Comparison of ENCODE assay signal across 17 cellular contexts in the genomic region with DNA sequence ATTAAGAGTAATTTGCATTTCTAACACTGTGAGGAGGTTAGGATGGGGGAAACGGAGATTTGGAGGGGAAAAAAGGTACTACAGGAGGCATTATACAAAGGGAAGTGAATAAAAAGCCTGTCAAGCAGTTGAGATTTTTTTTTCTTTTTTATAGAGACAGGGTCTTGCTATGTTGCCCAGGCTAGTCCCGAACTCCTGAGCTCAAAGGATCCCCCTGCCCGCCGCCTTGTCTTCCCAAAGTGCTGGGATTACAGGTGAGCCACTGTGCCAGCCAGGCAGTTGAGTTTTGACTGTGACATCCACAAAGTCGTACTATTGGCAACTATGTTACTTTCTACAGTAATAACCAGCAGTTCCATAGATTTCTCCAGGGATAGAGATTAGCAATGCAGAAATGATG.
"Had no signal": no experiment of that assay in that cellular context is flagged by ENCODE, and none has a peak within 500 bp of the region (broad histone marks: within the 10 kb centered on the region; RNA-seq: fewer than 3 reads in every experiment).

No MANE protein-coding gene starts in this region.

- H3K4me3 Mint-ChIP-seq: activated CD4-positive, alpha-beta memory T cell treated with anti-CD3 and anti-CD28 coated beads for 36 hours; activated CD4-positive, alpha-beta T cell treated with anti-CD3 and anti-CD28 coated beads for 36 hours; activated naive CD4-positive, alpha-beta T cell treated with anti-CD3 and anti-CD28 coated beads for 36 hours; activated naive CD8-positive, alpha-beta T cell treated with anti-CD3 and anti-CD28 coated beads, Interleukin-2, amount 50 U/mL, for 24 hours; dendritic cell treated with granulocyte-macrophage colony-stimulating factor and Interleukin-4, amounts not matched to agents 40 ng/mL and 50 ng/mL, for 4 days; memory B cell had no signal

- H3K4me3 ChIP-seq: cardiac muscle cell, heart right ventricle, prostate gland had no signal

- H3K9me3 Mint-ChIP-seq: activated CD4-positive, alpha-beta memory T cell treated with anti-CD3 and anti-CD28 coated beads for 36 hours; activated naive CD4-positive, alpha-beta T cell treated with anti-CD3 and anti-CD28 coated beads for 36 hours; activated naive CD8-positive, alpha-beta T cell treated with anti-CD3 and anti-CD28 coated beads, Interleukin-2, amount 50 U/mL, for 24 hours; dendritic cell treated with granulocyte-macrophage colony-stimulating factor and Interleukin-4, amounts not matched to agents 40 ng/mL and 50 ng/mL, for 4 days; memory B cell had no signal

- H3K27ac ChIP-seq: cardiac muscle cell, heart right ventricle, prostate gland had no signal

- H3K4me1 ChIP-seq: prostate gland had no signal

- H3K27me3 ChIP-seq: cardiac muscle cell, heart right ventricle had no signal

- H3K27ac Mint-ChIP-seq: activated CD4-positive, alpha-beta memory T cell treated with anti-CD3 and anti-CD28 coated beads for 36 hours; activated CD4-positive, alpha-beta T cell treated with anti-CD3 and anti-CD28 coated beads for 36 hours; activated naive CD4-positive, alpha-beta T cell treated with anti-CD3 and anti-CD28 coated beads for 36 hours; activated naive CD8-positive, alpha-beta T cell treated with anti-CD3 and anti-CD28 coated beads, Interleukin-2, amount 50 U/mL, for 24 hours; activated T-cell treated with anti-CD3 and anti-CD28 coated beads, Interleukin-2, amount 50 U/mL, for 72 hours; dendritic cell treated with granulocyte-macrophage colony-stimulating factor and Interleukin-4, amounts not matched to agents 40 ng/mL and 50 ng/mL, for 4 days; memory B cell had no signal

- H3K9me3 ChIP-seq: heart right ventricle, prostate gland had no signal

- H3K27me3 Mint-ChIP-seq: activated CD4-positive, alpha-beta T cell treated with anti-CD3 and anti-CD28 coated beads for 36 hours; dendritic cell treated with granulocyte-macrophage colony-stimulating factor and Interleukin-4, amounts not matched to agents 40 ng/mL and 50 ng/mL, for 4 days; memory B cell had no signal

- FAIRE-seq: endometrium had no signal

- H3K36me3 ChIP-seq: cardiac muscle cell, prostate gland had no signal

- DNase-seq: activated effector memory CD4-positive, alpha-beta T cell treated with Interleukin-2 at 50 U/mL for 16 hours; activated naive CD4-positive, alpha-beta T cell treated with anti-CD3 and anti-CD28 coated beads for 36 hours; activated naive CD8-positive, alpha-beta T cell treated with anti-CD3 and anti-CD28 coated beads, Interleukin-2, amount 50 U/mL, for 24 hours; activated T-cell treated with anti-CD3 and anti-CD28 coated beads, Interleukin-2, amount 50 U/mL, for 72 hours; effector CD4-positive, alpha-beta T cell; heart right ventricle; islet precursor cell; stimulated activated CD4-positive, alpha-beta T cell treated with anti-CD3 and anti-CD28 coated beads, Interleukin-4, amount 100 ng/mL, for 24 hours; stimulated activated naive CD4-positive, alpha-beta T cell treated with Interleukin-2 at 50 U/mL for 16 hours had no signal

- ATAC-seq: activated CD4-positive, alpha-beta T cell treated with anti-CD3 and anti-CD28 coated beads for 36 hours; activated naive CD8-positive, alpha-beta T cell treated with anti-CD3 and anti-CD28 coated beads, Interleukin-2, amount 50 U/mL, for 24 hours; heart right ventricle; left colon had no signal
